In genomic region chr15:63013052-63013808, GRCh38 we compare ENCODE assay signal across 12 cellular contexts. TPM values are rescaled to one million over a fixed set of nuclear protein-coding genes. Genes with fewer than 3 reads are reported as not detected.
DNase-seq lines count a peak whose midpoint lies in the region; TF ChIP-seq lines count a peak whose summit lies in the region.
"Had no signal": no experiment of that assay in that cellular context is flagged by ENCODE, and none has a peak within 500 bp of the region (broad histone marks: within the 10 kb centered on the region; RNA-seq: fewer than 3 reads in every experiment).

No MANE protein-coding gene starts in this region.

- H3K9me3 ChIP-seq in esophagus muscularis mucosa = no peaks in the 10 kb centered on the region
- H3K9me3 ChIP-seq: vagina had no signal

- peak overlapping the region in 1 of 3 experiments; percentile 47 for H3K4me3 Mint-ChIP-seq in nephron

- peak overlapping the region; percentile 84 to 91 (median 86) for H3K27ac Mint-ChIP-seq in nephron

- DNase-seq in ELR (ENCODE audit: low read depth) (peak; percentile 76), RKO (ENCODE audit: low spot score) (peak; percentile 16), esophagus muscularis mucosa (ENCODE audit: extremely low spot score) (no peak), pons (ENCODE audit: low spot score) (no peak), NCI-H1436 treated with DMSO at 0.1 percent for 48 hours (lab: John Stamatoyannopoulos, UW) (no peak), Kasumi-1 (lab: John Stamatoyannopoulos, UW) (no peak)
- no peak for DNase-seq in activated CD4-positive, alpha-beta T cell treated with anti-CD3 and anti-CD28 coated beads for 48 hours
- DNase-seq: activated CD4-positive, alpha-beta T cell treated with anti-CD3 and anti-CD28 coated beads, Interleukin-2, amount 50 U/mL, for 4 hours; NCI-H1694 treated with DMSO at 0.1 percent for 48 hours; SHP77 had no signal

- peaks cover 32% of the 10 kb centered on the region for H3K4me1 Mint-ChIP-seq in nephron

- H3K4me1 ChIP-seq in esophagus muscularis mucosa = peaks cover 12 to 31% (median 23%) of the 10 kb centered on the region in 4 donors

- no peaks in the 10 kb centered on the region for H3K27me3 ChIP-seq in esophagus muscularis mucosa
- H3K27me3 ChIP-seq: vagina had no signal

- peaks cover 3% of the 10 kb centered on the region for H3K9me3 Mint-ChIP-seq in nephron

- no peak overlapping the region for H3K4me3 ChIP-seq in esophagus muscularis mucosa
- H3K4me3 ChIP-seq: vagina had no signal

- no peak for TF ChIP-seq CTCF in esophagus muscularis mucosa (IDR thresholded peaks at IDR 0.05)
- no peak for TF ChIP-seq CTCF in nephron (IDR thresholded peaks at IDR 0.05; ENCODE audit: unreplicated experiment in 3 of 3)

- TF ChIP-seq POLR2A in esophagus muscularis mucosa (IDR thresholded peaks at IDR 0.05; ENCODE audit: low read depth) = no peak

- peak overlapping the region; percentile 37 to 64 (median 54) for H3K27ac ChIP-seq in esophagus muscularis mucosa (replicated peaks in 1 of 4)
- H3K27ac ChIP-seq: vagina had no signal

- 49% methylated on average over 9 of the region's 11 CpGs for WGBS in esophagus muscularis mucosa

- TF ChIP-seq EP300 in esophagus muscularis mucosa (IDR thresholded peaks at IDR 0.05) = no peak

- peaks cover 4% of the 10 kb centered on the region for H3K27me3 Mint-ChIP-seq in nephron (ENCODE audit: low read depth)

- no peaks in the 10 kb centered on the region for H3K36me3 ChIP-seq in esophagus muscularis mucosa
- H3K36me3 ChIP-seq: vagina had no signal

- intact Hi-C loops in esophagus muscularis mucosa (cut with DNase I) = no loop called here

- no peaks in the 10 kb centered on the region for H3K36me3 Mint-ChIP-seq in nephron (ENCODE audit: low read depth)

RNA-seq across cellular contexts. Expression of gene TPM1, which starts 29.3 kb away (rescaled TPM):
- 1,000 to 10,000 TPM; 5,599 to 7,718 (median 6,496) TPM for total RNA-seq in esophagus muscularis mucosa

Comparison
In these comparisons a context has a peak if more than half of its experiments do, and no peak if none do; other contexts are left out.
1. DNase-seq: peak in ELR (single experiment) and RKO (single experiment); none in esophagus muscularis mucosa (single experiment), pons (single experiment), activated CD4-positive, alpha-beta T cell treated with anti-CD3 and anti-CD28 coated beads for 48 hours (single experiment), NCI-H1436 treated with DMSO at 0.1 percent for 48 hours (single experiment) and Kasumi-1 (0 of 2).